11 cellular contexts compared by ENCODE assay signal in the genomic region with DNA sequence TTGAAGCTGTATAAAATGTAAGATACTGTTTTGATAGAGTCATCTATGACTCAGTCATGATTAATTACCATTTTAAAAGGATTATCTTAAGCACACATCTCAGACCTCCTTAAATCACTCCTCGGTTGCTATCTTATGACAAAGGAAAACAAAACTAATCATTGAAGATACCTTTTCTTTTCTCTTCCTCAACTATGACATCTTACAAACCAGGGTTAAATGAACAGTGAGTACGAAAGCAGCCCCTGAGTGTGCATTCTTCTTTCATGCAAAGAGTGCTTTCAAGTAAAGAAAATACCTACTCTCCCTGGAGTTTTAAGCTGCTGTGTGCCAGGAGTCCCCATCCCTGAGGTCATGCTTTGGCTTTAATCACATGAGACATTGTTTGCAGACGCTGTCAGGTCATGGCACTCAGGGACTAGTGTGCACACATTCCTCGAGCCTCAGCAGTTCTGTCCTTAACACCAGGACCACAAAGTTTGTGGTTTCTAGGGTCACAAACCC.
DNase-seq lines count a peak whose midpoint lies in the region; ATAC-seq and TF ChIP-seq lines count a peak whose summit lies in the region.
"Had no signal": no experiment of that assay in that cellular context is flagged by ENCODE, and none has a peak within 500 bp of the region (broad histone marks: within the 10 kb centered on the region; RNA-seq: fewer than 3 reads in every experiment).

No MANE protein-coding gene starts in this region.

- H2BK15ac ChIP-seq in mesenchymal stem cell (ENCODE audit: low read depth, poor library complexity, severe bottlenecking) = no peak overlapping the region

- no peak overlapping the region for H4K91ac ChIP-seq in mesenchymal stem cell (ENCODE audit: low read length)

- no peak overlapping the region for H3K4ac ChIP-seq in mesenchymal stem cell (ENCODE audit: low read depth in 1 of 2, low read length in 2 of 2)

- peak; percentile 34 for DNase-seq in AG08395 (ENCODE audit: low spot score)
- DNase-seq in MG63 = peak; percentile 52
- DNase-seq in chondrocyte (ENCODE audit: low spot score) = no peak
- DNase-seq in mesenchymal stem cell = peak; percentile 80
- DNase-seq in NCI-H345 (lab: John Stamatoyannopoulos, UW) = no peak
- no peak for DNase-seq in DMS114 treated with DMSO at 0.1 percent for 48 hours (lab: John Stamatoyannopoulos, UW; ENCODE audit: unreplicated experiment)
- no peak for DNase-seq in NK-92 (lab: John Stamatoyannopoulos, UW; ENCODE audit: unreplicated experiment)
- DNase-seq: BE2C; NCI-H1694 treated with DMSO at 0.1 percent for 48 hours; stimulated activated CD4-positive, alpha-beta T cell treated with anti-CD3 and anti-CD28 coated beads, Interleukin-4, amount 100 ng/mL, for 4 hours had no signal

- ATAC-seq in HG03442 (IDR thresholded peaks at IDR 0.05; ENCODE audit: unreplicated experiment) = no peak

- H3K36me3 Mint-ChIP-seq in chondrocyte (ENCODE audit: low read depth) = no peaks in the 10 kb centered on the region

- H3K27me3 Mint-ChIP-seq in chondrocyte (ENCODE audit: low read depth) = no peaks in the 10 kb centered on the region

- H3K4me3 ChIP-seq in MG63 (no peak overlapping the region), mesenchymal stem cell (ENCODE audit: insufficient read depth in 1 of 2, low read depth in 1 of 2, low read length in 2 of 2) (peak overlapping the region in 1 of 2 experiments; percentile 38)

- no peak for TF ChIP-seq CTCF in chondrocyte (IDR thresholded peaks at IDR 0.05)

- no peaks in the 10 kb centered on the region for H3K79me1 ChIP-seq in mesenchymal stem cell (replicated peaks; ENCODE audit: low read length, poor library complexity, severe bottlenecking)

- H2BK5ac ChIP-seq in mesenchymal stem cell (ENCODE audit: low read depth, low read length, poor library complexity, severe bottlenecking) = no peak overlapping the region

- H3K4me2 ChIP-seq in mesenchymal stem cell (ENCODE audit: low read length, poor library complexity, severe bottlenecking) = no peak overlapping the region

- no peak overlapping the region for H4K8ac ChIP-seq in mesenchymal stem cell (ENCODE audit: low read length)

- no peak overlapping the region for H2AK5ac ChIP-seq in mesenchymal stem cell (ENCODE audit: low read length, severe bottlenecking)

- H3K9me3 ChIP-seq in MG63 (peaks cover 3% of the 10 kb centered on the region; the same call in 1 of the 2 replicates), mesenchymal stem cell (ENCODE audit: control insufficient read depth, low read length) (no peaks in the 10 kb centered on the region)
- H3K9me3 ChIP-seq: BE2C had no signal

- no peaks in the 10 kb centered on the region for H3K9me3 Mint-ChIP-seq in chondrocyte (ENCODE audit: low read depth)

- no peaks in the 10 kb centered on the region for H3K27me3 ChIP-seq in MG63
- peaks cover 0 to 11% of the 10 kb centered on the region in 2 experiments for H3K27me3 ChIP-seq in mesenchymal stem cell (ENCODE audit: control insufficient read depth in 1 of 2, insufficient read depth in 1 of 2, low read length in 2 of 2)
- H3K27me3 ChIP-seq: BE2C had no signal

- peaks cover 67% of the 10 kb centered on the region for H3K4me1 Mint-ChIP-seq in chondrocyte (ENCODE audit: low read depth)

- WGBS in mesenchymal stem cell = under 1% methylated on average over 4 of the region's 4 CpGs

- H3K18ac ChIP-seq in mesenchymal stem cell (ENCODE audit: low read depth in 1 of 2, low read length in 2 of 2) = no peak overlapping the region

- H3K14ac ChIP-seq in mesenchymal stem cell (ENCODE audit: low read length in 2 of 2) = no peak overlapping the region

- H3K36me3 ChIP-seq in MG63 (no peaks in the 10 kb centered on the region), mesenchymal stem cell (ENCODE audit: control insufficient read depth in 1 of 2, insufficient read depth in 2 of 2, low read depth in 1 of 2, low read length in 2 of 2) (no peaks in the 10 kb centered on the region)
- H3K36me3 ChIP-seq: BE2C had no signal

- peak overlapping the region; percentile 41 for H3K27ac ChIP-seq in mesenchymal stem cell (ENCODE audit: low read length, poor library complexity, severe bottlenecking)

- H2BK12ac ChIP-seq in mesenchymal stem cell (ENCODE audit: low read length in 2 of 2) = no peak overlapping the region

- no peak overlapping the region for H2AFZ ChIP-seq in mesenchymal stem cell (ENCODE audit: low read depth, low read length)

- peaks cover 25% of the 10 kb centered on the region for H3K4me1 ChIP-seq in mesenchymal stem cell (ENCODE audit: control insufficient read depth, insufficient read depth, low read depth, low read length)

- H3K27ac Mint-ChIP-seq in chondrocyte (ENCODE audit: unreplicated experiment) = peak overlapping the region; percentile 79

- no peak overlapping the region for H2BK120ac ChIP-seq in mesenchymal stem cell (ENCODE audit: low read depth, low read length)

- H3K23ac ChIP-seq in mesenchymal stem cell (ENCODE audit: low read length in 2 of 2) = no peak overlapping the region

- peak overlapping the region; percentile 7 for H3K9ac ChIP-seq in mesenchymal stem cell (ENCODE audit: low read length)

- no peak overlapping the region for H3K4me3 Mint-ChIP-seq in chondrocyte (ENCODE audit: unreplicated experiment)

Comparison
In these comparisons a context has a peak if more than half of its experiments do, and no peak if none do; other contexts are left out.
1. DNase-seq: peak in AG08395 (single experiment), MG63 (single experiment) and mesenchymal stem cell (single experiment); none in chondrocyte (single experiment), NCI-H345 (single experiment), DMS114 treated with DMSO at 0.1 percent for 48 hours (single experiment) and NK-92 (single experiment).